ENCODE assay signal across 10 cellular contexts in genomic region chr18:25298853-25299274, GRCh38. TPM values are rescaled to one million over a fixed set of nuclear protein-coding genes. Genes with fewer than 3 reads are reported as not detected.
DNase-seq lines count a peak whose midpoint lies in the region; ATAC-seq and TF ChIP-seq lines count a peak whose summit lies in the region.
"Had no signal": no experiment of that assay in that cellular context is flagged by ENCODE, and none has a peak within 500 bp of the region (broad histone marks: within the 10 kb centered on the region; RNA-seq: fewer than 3 reads in every experiment).

No MANE protein-coding gene starts in this region.

- DNase-seq in HT-29 (ENCODE audit: low spot score): peak; percentile 14
- DNase-seq in left ventricle myocardium inferior: peak; percentile 25
- no peak for DNase-seq in NCI-H1694 treated with DMSO at 0.1 percent for 48 hours (lab: John Stamatoyannopoulos, UW)
- DNase-seq in effector memory CD8-positive, alpha-beta T cell: no peak
- no peak for DNase-seq in NCI-H82 (lab: John Stamatoyannopoulos, UW)
- DNase-seq in NCI-H2227 (lab: John Stamatoyannopoulos, UW; ENCODE audit: unreplicated experiment): no peak
- DNase-seq: NCI-H2081 had no signal

- H3K9me3 ChIP-seq in left ventricle myocardium inferior (replicated peaks) (no peaks in the 10 kb centered on the region), subcutaneous abdominal adipose tissue (ENCODE audit: control insufficient read depth in 5 of 5, low read length in 5 of 5) (no peaks in the 10 kb centered on the region)

- no peak overlapping the region for H3K4me3 Mint-ChIP-seq in effector memory CD8-positive, alpha-beta T cell

- TF ChIP-seq CTCF in WI38 (IDR thresholded peaks at IDR 0.05; ENCODE audit: low read depth, low read length): no peak
- no peak for TF ChIP-seq CTCF in left ventricle myocardium inferior (IDR thresholded peaks at IDR 0.05; ENCODE audit: borderline replicate concordance)

- H3K9ac ChIP-seq in subcutaneous abdominal adipose tissue (ENCODE audit: low read length in 5 of 5): no peak overlapping the region

- peaks cover 0 to 3% of the 10 kb centered on the region in 2 donors for H3K9me3 Mint-ChIP-seq in effector memory CD8-positive, alpha-beta T cell

- intact Hi-C loops in left ventricle myocardium inferior (cut with micrococcal nuclease): no loop called here

- H3K36me3 ChIP-seq in left ventricle myocardium inferior: no peaks in the 10 kb centered on the region
- peaks cover 0 to 3% (median 0%) of the 10 kb centered on the region in 5 donors for H3K36me3 ChIP-seq in subcutaneous abdominal adipose tissue (ENCODE audit: control insufficient read depth in 5 of 5, insufficient read depth in 5 of 5, low read length in 5 of 5)

- H3K4me1 Mint-ChIP-seq in effector memory CD8-positive, alpha-beta T cell (ENCODE audit: low read depth in 2 of 2): no peaks in the 10 kb centered on the region

- H3K36me3 Mint-ChIP-seq in effector memory CD8-positive, alpha-beta T cell (ENCODE audit: insufficient read depth): no peaks in the 10 kb centered on the region

- no peaks in the 10 kb centered on the region for H3K27me3 Mint-ChIP-seq in effector memory CD8-positive, alpha-beta T cell

- peak overlapping the region; percentile 18; the same call in 1 of the 2 replicates for H3K4me3 ChIP-seq in WI38 (ENCODE audit: low read depth, low read length)
- H3K4me3 ChIP-seq in left ventricle myocardium inferior: no peak overlapping the region
- H3K4me3 ChIP-seq in subcutaneous abdominal adipose tissue (ENCODE audit: low read depth in 1 of 5, low read length in 5 of 5): no peak overlapping the region
- H3K4me3 ChIP-seq: GM12878 had no signal

- H3K27me3 ChIP-seq in left ventricle myocardium inferior (ENCODE audit: low read depth): no peaks in the 10 kb centered on the region
- no peaks in the 10 kb centered on the region for H3K27me3 ChIP-seq in subcutaneous abdominal adipose tissue (ENCODE audit: control insufficient read depth in 5 of 5, insufficient read depth in 4 of 5, low read length in 5 of 5)

- H3K27ac ChIP-seq in left ventricle myocardium inferior (replicated peaks): peak overlapping the region; percentile 22
- H3K27ac ChIP-seq in subcutaneous abdominal adipose tissue (ENCODE audit: low read depth, low read length): peak overlapping the region; percentile 59

- H3K4me1 ChIP-seq in left ventricle myocardium inferior: peaks cover 27% of the 10 kb centered on the region
- peaks cover 0 to 15% (median 7%) of the 10 kb centered on the region in 5 donors for H3K4me1 ChIP-seq in subcutaneous abdominal adipose tissue (ENCODE audit: control insufficient read depth in 5 of 5, insufficient read depth in 5 of 5, low read length in 5 of 5)

- ATAC-seq in effector memory CD8-positive, alpha-beta T cell (replicated peaks): no peak
- ATAC-seq: GM12878 had no signal

- H3K27ac Mint-ChIP-seq in effector memory CD8-positive, alpha-beta T cell: no peak overlapping the region

RNA-seq across cellular contexts. Expression of gene ZNF521, which starts 53.1 kb away (rescaled TPM):
- 0.08 and 0.21 TPM in 2 replicates for total RNA-seq in HT-29 (2014; rRNA removed; shearing (Covaris generic))
- 10.3 TPM for total RNA-seq in left ventricle myocardium inferior

Comparison
In these comparisons a context has a peak if more than half of its experiments do, and no peak if none do; other contexts are left out.
1. DNase-seq: peak in HT-29 (single experiment) and left ventricle myocardium inferior (single experiment); none in NCI-H1694 treated with DMSO at 0.1 percent for 48 hours (single experiment), effector memory CD8-positive, alpha-beta T cell (0 of 3), NCI-H82 (single experiment) and NCI-H2227 (single experiment).